ENCODE assay signal across 11 cellular contexts in genomic region chr10:16799621-16800020, GRCh38. TPM values are rescaled to one million over a fixed set of nuclear protein-coding genes. Genes with fewer than 3 reads are reported as not detected.
DNase-seq lines count a peak whose midpoint lies in the region; ATAC-seq and TF ChIP-seq lines count a peak whose summit lies in the region.
"Had no signal": no experiment of that assay in that cellular context is flagged by ENCODE, and none has a peak within 500 bp of the region (broad histone marks: within the 10 kb centered on the region; RNA-seq: fewer than 3 reads in every experiment).

No MANE protein-coding gene starts in this region.

- TF ChIP-seq CTCF in GM13976 (IDR thresholded peaks at IDR 0.05; ENCODE audit: borderline replicate concordance, control extremely low read depth, extremely low read depth, insufficient read depth, missing control alignments): no peak
- no peak for TF ChIP-seq CTCF in WTC11 (IDR thresholded peaks at IDR 0.05)

- CTCF ChIA-PET in WTC11 (lab: Charles Lee): no interaction called here

- peaks cover 23% of the 10 kb centered on the region for H3K4me1 Mint-ChIP-seq in WTC11

- peak; percentile 45 for DNase-seq in GM13976 (ENCODE audit: low spot score)
- DNase-seq in WTC11 (ENCODE audit: low spot score): peak; percentile 29
- DNase-seq in AG08396 (ENCODE audit: low spot score): no peak
- DNase-seq in inferior parietal cortex (ENCODE audit: extremely low spot score): no peak
- no peak for DNase-seq in stimulated activated naive CD4-positive, alpha-beta T cell treated with Interleukin-2 at 50 U/mL for 16 hours (lab: John Stamatoyannopoulos, UW)
- no peak for DNase-seq in caudate nucleus (lab: John Stamatoyannopoulos, UW)
- DNase-seq: activated naive CD4-positive, alpha-beta T cell treated with anti-CD3 and anti-CD28 coated beads, Interleukin-2, amount 10 ng/mL, durations not matched to agents 7 days and 5 days; kidney glomerular epithelial cell; retina had no signal

- in situ Hi-C loops in GM13976 (cut with MboI; ENCODE audit: low sequenced_read_pairs, unreplicated experiment): loop anchor here (25.0 kb wide), 2 partner anchors 687 to 912 kb away; no protein-coding TSS in a partner anchor

- no peak overlapping the region for H3K27ac ChIP-seq in caudate nucleus (ENCODE audit: low read depth, low read length)

- ATAC-seq in GM19328 (IDR thresholded peaks at IDR 0.05; ENCODE audit: unreplicated experiment): peak; percentile 60
- ATAC-seq in HG02870 (IDR thresholded peaks at IDR 0.05; ENCODE audit: unreplicated experiment): peak; percentile 87
- ATAC-seq in WTC11: peak; percentile 84

- H3K9me3 Mint-ChIP-seq in WTC11: peaks cover 12% of the 10 kb centered on the region
- H3K9me3 Mint-ChIP-seq: activated naive CD4-positive, alpha-beta T cell treated with anti-CD3 and anti-CD28 coated beads, Interleukin-2, amount 10 ng/mL, durations not matched to agents 7 days and 5 days had no signal

- POLR2A ChIA-PET in WTC11 (lab: Charles Lee): interaction anchor here (1.0 kb wide), 1 partner anchor 13 kb away, joined by 3 read pairs; no protein-coding TSS in a partner anchor

- peak overlapping the region; percentile 13; the same call in 1 of the 2 replicates for H3K27ac Mint-ChIP-seq in WTC11
- H3K27ac Mint-ChIP-seq: activated naive CD4-positive, alpha-beta T cell treated with anti-CD3 and anti-CD28 coated beads, Interleukin-2, amount 10 ng/mL, durations not matched to agents 7 days and 5 days had no signal

- no peak overlapping the region for H3K4me3 Mint-ChIP-seq in WTC11
- H3K4me3 Mint-ChIP-seq: activated naive CD4-positive, alpha-beta T cell treated with anti-CD3 and anti-CD28 coated beads, Interleukin-2, amount 10 ng/mL, durations not matched to agents 7 days and 5 days had no signal

- peaks cover 15% of the 10 kb centered on the region for H3K36me3 Mint-ChIP-seq in WTC11

- no peaks in the 10 kb centered on the region for H3K27me3 Mint-ChIP-seq in WTC11 (ENCODE audit: low read depth)
- H3K27me3 Mint-ChIP-seq: activated naive CD4-positive, alpha-beta T cell treated with anti-CD3 and anti-CD28 coated beads, Interleukin-2, amount 10 ng/mL, durations not matched to agents 7 days and 5 days had no signal

TF ChIP-seq in WTC11, 78 proteins besides CTCF, POLR2A, EP300 and RAD21 (continues in another document):
- TF ChIP-seq, protein P1, sequence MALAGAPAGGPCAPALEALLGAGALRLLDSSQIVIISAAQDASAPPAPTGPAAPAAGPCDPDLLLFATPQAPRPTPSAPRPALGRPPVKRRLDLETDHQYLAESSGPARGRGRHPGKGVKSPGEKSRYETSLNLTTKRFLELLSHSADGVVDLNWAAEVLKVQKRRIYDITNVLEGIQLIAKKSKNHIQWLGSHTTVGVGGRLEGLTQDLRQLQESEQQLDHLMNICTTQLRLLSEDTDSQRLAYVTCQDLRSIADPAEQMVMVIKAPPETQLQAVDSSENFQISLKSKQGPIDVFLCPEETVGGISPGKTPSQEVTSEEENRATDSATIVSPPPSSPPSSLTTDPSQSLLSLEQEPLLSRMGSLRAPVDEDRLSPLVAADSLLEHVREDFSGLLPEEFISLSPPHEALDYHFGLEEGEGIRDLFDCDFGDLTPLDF (CRISPR knock-in tag; IDR thresholded peaks at IDR 0.05): no peak
- no peak for TF ChIP-seq ETV6 (CRISPR knock-in tag; IDR thresholded peaks at IDR 0.05)
- TF ChIP-seq E2F5 (CRISPR knock-in tag; IDR thresholded peaks at IDR 0.05): no peak
- no peak for TF ChIP-seq ZNF317 (CRISPR knock-in tag; IDR thresholded peaks at IDR 0.05; ENCODE audit: borderline replicate concordance, low read depth)
- TF ChIP-seq AR (CRISPR knock-in tag; IDR thresholded peaks at IDR 0.05): no peak
- TF ChIP-seq SP1 (CRISPR knock-in tag; conservative IDR thresholded peaks at IDR 0.05): no peak
- TF ChIP-seq NFYB (CRISPR knock-in tag; conservative IDR thresholded peaks at IDR 0.05; ENCODE audit: low read depth): no peak
- TF ChIP-seq USF1 (CRISPR knock-in tag; IDR thresholded peaks at IDR 0.05): no peak
- no peak for TF ChIP-seq SMAD3 (CRISPR knock-in tag; IDR thresholded peaks at IDR 0.05; ENCODE audit: borderline replicate concordance)
- TF ChIP-seq ATF6 (CRISPR knock-in tag; IDR thresholded peaks at IDR 0.05): no peak
- TF ChIP-seq, protein P2, sequence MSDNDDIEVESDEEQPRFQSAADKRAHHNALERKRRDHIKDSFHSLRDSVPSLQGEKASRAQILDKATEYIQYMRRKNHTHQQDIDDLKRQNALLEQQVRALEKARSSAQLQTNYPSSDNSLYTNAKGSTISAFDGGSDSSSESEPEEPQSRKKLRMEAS (CRISPR knock-in tag; IDR thresholded peaks at IDR 0.05): no peak
- no peak for TF ChIP-seq CDX4 (CRISPR knock-in tag; IDR thresholded peaks at IDR 0.05; ENCODE audit: borderline replicate concordance)
- TF ChIP-seq ATF1 (CRISPR knock-in tag; IDR thresholded peaks at IDR 0.05): no peak
- TF ChIP-seq TCF7 (CRISPR knock-in tag; IDR thresholded peaks at IDR 0.05; ENCODE audit: low read depth): no peak
- no peak for TF ChIP-seq FOXJ3 (CRISPR knock-in tag; IDR thresholded peaks at IDR 0.05; ENCODE audit: borderline replicate concordance)
- TF ChIP-seq ESRRA (CRISPR knock-in tag; IDR thresholded peaks at IDR 0.05; ENCODE audit: borderline replicate concordance): no peak
- TF ChIP-seq, protein P3, sequence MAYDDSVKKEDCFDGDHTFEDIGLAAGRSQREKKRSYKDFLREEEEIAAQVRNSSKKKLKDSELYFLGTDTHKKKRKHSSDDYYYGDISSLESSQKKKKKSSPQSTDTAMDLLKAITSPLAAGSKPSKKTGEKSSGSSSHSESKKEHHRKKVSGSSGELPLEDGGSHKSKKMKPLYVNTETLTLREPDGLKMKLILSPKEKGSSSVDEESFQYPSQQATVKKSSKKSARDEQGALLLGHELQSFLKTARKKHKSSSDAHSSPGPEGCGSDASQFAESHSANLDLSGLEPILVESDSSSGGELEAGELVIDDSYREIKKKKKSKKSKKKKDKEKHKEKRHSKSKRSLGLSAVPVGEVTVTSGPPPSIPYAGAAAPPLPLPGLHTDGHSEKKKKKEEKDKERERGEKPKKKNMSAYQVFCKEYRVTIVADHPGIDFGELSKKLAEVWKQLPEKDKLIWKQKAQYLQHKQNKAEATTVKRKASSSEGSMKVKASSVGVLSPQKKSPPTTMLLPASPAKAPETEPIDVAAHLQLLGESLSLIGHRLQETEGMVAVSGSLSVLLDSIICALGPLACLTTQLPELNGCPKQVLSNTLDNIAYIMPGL (CRISPR knock-in tag; IDR thresholded peaks at IDR 0.05): no peak

RNA-seq across cellular contexts. Expression of gene RSU1, which starts 17.6 kb away (rescaled TPM):
- total RNA-seq in WTC11 (2021): 46.4 to 52.4 TPM (median 51.8 TPM) in 3 replicates

Comparison
In these comparisons a context has a peak if more than half of its experiments do, and no peak if none do; other contexts are left out.
1. DNase-seq: peak in GM13976 (single experiment) and WTC11 (single experiment); none in AG08396 (single experiment), inferior parietal cortex (single experiment), stimulated activated naive CD4-positive, alpha-beta T cell treated with Interleukin-2 at 50 U/mL for 16 hours (single experiment) and caudate nucleus (0 of 61).
2. Peak in every context shown above with its lines, with median percentiles within 50 percentile points of each other: ATAC-seq.